ENCODE assay signal across 12 cellular contexts in the genomic region with DNA sequence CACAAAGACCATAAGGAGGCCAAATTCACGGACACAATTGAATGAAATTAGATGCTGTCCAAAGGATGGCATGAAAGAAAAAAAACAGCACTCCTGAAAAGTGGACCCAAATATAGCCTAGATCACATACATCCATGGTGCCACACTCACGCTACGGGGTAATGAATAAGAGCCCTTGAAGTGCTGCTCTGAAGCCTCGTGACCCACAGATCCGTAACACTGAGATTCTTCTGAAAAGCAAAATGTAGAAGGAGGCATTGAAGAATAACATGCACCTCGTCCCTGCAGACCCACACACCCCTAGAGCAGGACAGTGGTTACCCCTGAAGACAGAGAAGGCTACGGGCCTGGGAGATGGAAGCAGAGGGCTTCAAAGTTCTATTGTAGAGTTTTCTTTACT. TPM values are rescaled to one million over a fixed set of nuclear protein-coding genes. Genes with fewer than 3 reads are reported as not detected.
DNase-seq lines count a peak whose midpoint lies in the region; ATAC-seq and TF ChIP-seq lines count a peak whose summit lies in the region.
"Had no signal": no experiment of that assay in that cellular context is flagged by ENCODE, and none has a peak within 500 bp of the region (broad histone marks: within the 10 kb centered on the region; RNA-seq: fewer than 3 reads in every experiment).

No MANE protein-coding gene starts in this region.

- ATAC-seq in IMR-90 (ENCODE audit: low read depth) (no peak), natural killer cell (no peak)
- no peak for ATAC-seq in activated naive CD8-positive, alpha-beta T cell treated with anti-CD3 and anti-CD28 coated beads, Interleukin-2, amount 50 U/mL, for 24 hours
- ATAC-seq: mucosa of descending colon had no signal

- DNase-seq in CD14-positive monocyte (ENCODE audit: low spot score), result no peak
- no peak for DNase-seq in IMR-90
- no peak for DNase-seq in activated naive CD8-positive, alpha-beta T cell treated with anti-CD3 and anti-CD28 coated beads, Interleukin-2, amount 50 U/mL, for 24 hours
- DNase-seq in natural killer cell, result no peak
- no peak for DNase-seq in C1 segment of cervical spinal cord (lab: John Stamatoyannopoulos, UW)
- no peak for DNase-seq in ACHN
- no peak for DNase-seq in stimulated activated CD8-positive, alpha-beta memory T cell treated with anti-CD3 and anti-CD28 coated beads, Interleukin-4, amount 100 ng/mL, for 48 hours
- no peak for DNase-seq in stimulated activated CD4-positive, alpha-beta T cell treated with anti-CD3 and anti-CD28 coated beads, Interleukin-2, amount 100 ng/mL, for 24 hours
- DNase-seq: Calu3, mucosa of descending colon, NCI-H1436, NCI-H748 treated with DMSO at 0.1 percent for 48 hours had no signal

- H3K4me2 ChIP-seq in IMR-90 (ENCODE audit: low read depth, low read length), result no peak overlapping the region

- peaks cover 19% of the 10 kb centered on the region for H3K4me1 ChIP-seq in IMR-90 (ENCODE audit: control insufficient read depth, insufficient read depth, low read length)

- H2BK15ac ChIP-seq in IMR-90 (ENCODE audit: low read depth, low read length), result no peak overlapping the region

- H3K4me3 Mint-ChIP-seq in CD14-positive monocyte, result peak overlapping the region; percentile 63 to 81
- H3K4me3 Mint-ChIP-seq in activated naive CD8-positive, alpha-beta T cell treated with anti-CD3 and anti-CD28 coated beads, Interleukin-2, amount 50 U/mL, for 24 hours, result peak overlapping the region; percentile 100
- peak overlapping the region; percentile 78 for H3K4me3 Mint-ChIP-seq in natural killer cell

- H3K36me3 Mint-ChIP-seq in CD14-positive monocyte (peaks cover 2 to 12% of the 10 kb centered on the region in 2 donors), natural killer cell (no peaks in the 10 kb centered on the region)
- H3K36me3 Mint-ChIP-seq in activated naive CD8-positive, alpha-beta T cell treated with anti-CD3 and anti-CD28 coated beads, Interleukin-2, amount 50 U/mL, for 24 hours (ENCODE audit: low read depth), result peaks cover 11% of the 10 kb centered on the region

- no peak overlapping the region for H2BK120ac ChIP-seq in IMR-90 (ENCODE audit: low read depth, low read length)

- H3K9me3 Mint-ChIP-seq in CD14-positive monocyte (peaks cover 0 to 3% (median 0%) of the 10 kb centered on the region in 7 donors), natural killer cell (no peaks in the 10 kb centered on the region)
- H3K9me3 Mint-ChIP-seq in activated naive CD8-positive, alpha-beta T cell treated with anti-CD3 and anti-CD28 coated beads, Interleukin-2, amount 50 U/mL, for 24 hours, result no peaks in the 10 kb centered on the region

- no peak overlapping the region for H2AK9ac ChIP-seq in IMR-90 (replicated peaks; ENCODE audit: low read depth, low read length, poor library complexity)

- CTCF ChIA-PET in IMR-90 (lab: Yijun Ruan, JAX), result no interaction called here

- H3K18ac ChIP-seq in IMR-90 (ENCODE audit: low read depth, low read length), result no peak overlapping the region

- no peaks in the 10 kb centered on the region for H3K36me3 ChIP-seq in IMR-90 (ENCODE audit: control insufficient read depth, insufficient read depth, low read length)

- H2BK20ac ChIP-seq in IMR-90 (ENCODE audit: low read depth, low read length), result peak overlapping the region; percentile 44; the same call in 1 of the 2 replicates

- peaks cover 0 to 3% of the 10 kb centered on the region in 2 experiments; a peak in 1 of 4 replicates for H3K79me1 ChIP-seq in IMR-90 (ENCODE audit: low read depth in 1 of 2, low read length in 2 of 2)

- H4K8ac ChIP-seq in IMR-90 (ENCODE audit: low read depth in 2 of 2, low read length in 2 of 2), result no peak overlapping the region

- peaks cover 86% of the 10 kb centered on the region for H3K4me1 Mint-ChIP-seq in CD14-positive monocyte
- peaks cover 88% of the 10 kb centered on the region for H3K4me1 Mint-ChIP-seq in activated naive CD8-positive, alpha-beta T cell treated with anti-CD3 and anti-CD28 coated beads, Interleukin-2, amount 50 U/mL, for 24 hours
- peaks cover 81 to 97% of the 10 kb centered on the region in 2 donors for H3K4me1 Mint-ChIP-seq in natural killer cell

- H3K4ac ChIP-seq in IMR-90 (ENCODE audit: low read depth, low read length), result no peak overlapping the region

- no peak for TF ChIP-seq POLR2A in IMR-90 (IDR thresholded peaks at IDR 0.05; ENCODE audit: low read depth, low read length)

- H3K27ac ChIP-seq in IMR-90 (ENCODE audit: insufficient read depth, low read length), result no peak overlapping the region

- intact Hi-C loops in CD14-positive monocyte (cut with micrococcal nuclease), result loop anchor here (2.0 to 5.0 kb wide), 3 partner anchors 42 to 122 kb away; a partner anchor contains a TSS
- intact Hi-C loops in IMR-90 (cut with micrococcal nuclease), result loop anchor here (5.0 kb wide), 1 partner anchor 52 kb away; a partner anchor contains a TSS
- intact Hi-C loops in natural killer cell (cut with micrococcal nuclease), result loop anchor here (5.0 to 10.0 kb wide), 2 partner anchors 153 to 550 kb away; no protein-coding TSS in a partner anchor

- in situ Hi-C loops in IMR-90 (cut with MboI; ENCODE audit: low sequenced_read_pairs) (loop anchor here (5.0 to 25.0 kb wide), 2 partner anchors 42 to 412 kb away; no protein-coding TSS in a partner anchor), ACHN (cut with HindIII; ENCODE audit: low pct_ligation_motif_present, low pct_unique_long_range_greater_than_20kb, low sequenced_read_pairs) (no loop called here)

- H3K27me3 Mint-ChIP-seq in CD14-positive monocyte (ENCODE audit: low read depth in 3 of 3), result peaks cover 0 to 2% (median 0%) of the 10 kb centered on the region in 3 donors
- H3K27me3 Mint-ChIP-seq in activated naive CD8-positive, alpha-beta T cell treated with anti-CD3 and anti-CD28 coated beads, Interleukin-2, amount 50 U/mL, for 24 hours, result no peaks in the 10 kb centered on the region
- H3K27me3 Mint-ChIP-seq in natural killer cell (ENCODE audit: low read depth in 2 of 2), result no peaks in the 10 kb centered on the region

- no peak overlapping the region for H2AK5ac ChIP-seq in IMR-90 (ENCODE audit: low read depth, low read length)

- no peak overlapping the region for H3K23ac ChIP-seq in IMR-90 (ENCODE audit: low read depth, low read length)

- no TSS peak for BruUV-seq in IMR-90 (replicated peaks; lab: Mats Ljungman, UMichigan)

- dilution Hi-C loops in IMR-90 (cut with HindIII; ENCODE audit: low sequenced_read_pairs, unreplicated experiment), result no loop called here

- TF ChIP-seq CTCF in CD14-positive monocyte (IDR thresholded peaks at IDR 0.05) (no peak), IMR-90 (conservative IDR thresholded peaks at IDR 0.05; ENCODE audit: low read depth, low read length) (no peak), natural killer cell (IDR thresholded peaks at IDR 0.05) (no peak)

- H3K9me1 ChIP-seq in IMR-90 (ENCODE audit: insufficient read depth, low read length), result peaks cover 12% of the 10 kb centered on the region; the same call in 1 of the 2 replicates

- H2AFZ ChIP-seq in IMR-90 (replicated peaks; ENCODE audit: low read length, poor library complexity), result no peak overlapping the region

- peak overlapping the region; percentile 92 to 99 (median 97) for H3K27ac Mint-ChIP-seq in CD14-positive monocyte
- H3K27ac Mint-ChIP-seq in activated naive CD8-positive, alpha-beta T cell treated with anti-CD3 and anti-CD28 coated beads, Interleukin-2, amount 50 U/mL, for 24 hours, result peak overlapping the region; percentile 86
- peak overlapping the region; percentile 92 to 98 for H3K27ac Mint-ChIP-seq in natural killer cell

- no peak for TF ChIP-seq RAD21 in IMR-90 (IDR thresholded peaks at IDR 0.05; ENCODE audit: low read length)

- no peak overlapping the region for H3K56ac ChIP-seq in IMR-90 (ENCODE audit: extremely low read depth, insufficient read depth, low read length)

- no peak overlapping the region for H2BK5ac ChIP-seq in IMR-90 (ENCODE audit: low read depth, low read length, poor library complexity, severe bottlenecking)

- H4K5ac ChIP-seq in IMR-90 (ENCODE audit: low read depth, low read length), result no peak overlapping the region

- POLR2A ChIA-PET in IMR-90 (lab: Charles Lee; ENCODE audit: unreplicated experiment), result no interaction called here

- H3K9ac ChIP-seq in IMR-90 (ENCODE audit: low read depth, low read length), result no peak overlapping the region

- peaks cover 5% of the 10 kb centered on the region for H3K9me3 ChIP-seq in IMR-90 (ENCODE audit: control insufficient read depth, insufficient read depth, low read length)
- H3K9me3 ChIP-seq: mucosa of descending colon had no signal

- 100% methylated on average over 1 of the region's 7 CpGs; no CpG with 5 or more reads in 1 of the 2 experiments for WGBS in IMR-90 (ENCODE audit: extremely low coverage in 2 of 2, insufficient read length in 1 of 2), 2 experiments

- peaks cover 25% of the 10 kb centered on the region for H4K20me1 ChIP-seq in IMR-90 (ENCODE audit: insufficient read depth, low read length)

- H4K91ac ChIP-seq in IMR-90 (ENCODE audit: insufficient read depth, low read depth, low read length), result no peak overlapping the region

- H3K27me3 ChIP-seq in IMR-90 (ENCODE audit: control insufficient read depth, insufficient read depth, low read length), result peaks cover 62% of the 10 kb centered on the region

- no peak overlapping the region for H3K4me3 ChIP-seq in IMR-90 (ENCODE audit: insufficient read depth, low read depth, low read length)
- H3K4me3 ChIP-seq: mucosa of descending colon had no signal

- no peak overlapping the region for H3K14ac ChIP-seq in IMR-90 (replicated peaks; ENCODE audit: low read depth, low read length)

TF ChIP-seq in IMR-90, 13 proteins besides CTCF, POLR2A, EP300 and RAD21 (continues in another document):
- TF ChIP-seq CEBPB (IDR thresholded peaks at IDR 0.05; ENCODE audit: low read depth, low read length) (no peak), BHLHE40 (IDR thresholded peaks at IDR 0.05; ENCODE audit: low read depth, low read length) (no peak)

RNA-seq across cellular contexts. Expression of a gene that starts 3.9 kb away (rescaled TPM):
- polyA plus RNA-seq in CD14-positive monocyte (1,000 to 10,000 TPM; 1,470 to 1,628 TPM), IMR-90 (2012; rRNA removed) (0.14 TPM in 1 of 2 replicates, not detected in the other)
- total RNA-seq in IMR-90 (2012; rRNA removed) (not detected in 2 replicates), natural killer cell (1,000 to 10,000 TPM; 1,223 to 1,393 (median 1,250) TPM)
- polyA plus RNA-seq in IMR-90 (2012; cell fraction: cytosol; rRNA removed), result 0.06 and 0.15 TPM in 2 replicates
- 0.07 TPM in 1 of 2 replicates, not detected in the other for polyA plus RNA-seq in IMR-90 (2012; cell fraction: nucleus; rRNA removed; ENCODE audit: low replicate concordance)

RNA-seq across cellular contexts. Expression of a gene that starts 15.2 kb away (rescaled TPM):
- 1 to 10 TPM; 7.5 to 9.0 TPM for polyA plus RNA-seq in CD14-positive monocyte
- 10.4 and 17.5 TPM in 2 replicates for total RNA-seq in IMR-90 (2012; rRNA removed)
- 21.7 and 27.4 TPM in 2 replicates for polyA plus RNA-seq in IMR-90 (2012; rRNA removed)
- 29.5 and 45.6 TPM in 2 replicates for polyA plus RNA-seq in IMR-90 (2012; cell fraction: cytosol; rRNA removed)
- 26.6 and 28.5 TPM in 2 replicates for polyA plus RNA-seq in IMR-90 (2012; cell fraction: nucleus; rRNA removed; ENCODE audit: low replicate concordance)
- total RNA-seq in natural killer cell, result 10 to 100 TPM; 12.8 to 22.9 (median 20.0) TPM

RNA-seq across cellular contexts. Expression of a gene that starts 51.1 kb away (rescaled TPM):
- polyA plus RNA-seq in CD14-positive monocyte, result 100 to 1,000 TPM; 206 to 238 TPM
- total RNA-seq in IMR-90 (2012; rRNA removed), result 194 and 230 TPM in 2 replicates
- 156 and 167 TPM in 2 replicates for polyA plus RNA-seq in IMR-90 (2012; rRNA removed)
- polyA plus RNA-seq in IMR-90 (2012; cell fraction: cytosol; rRNA removed), result 112 and 137 TPM in 2 replicates
- 67.9 and 125 TPM in 2 replicates for polyA plus RNA-seq in IMR-90 (2012; cell fraction: nucleus; rRNA removed; ENCODE audit: low replicate concordance)
- total RNA-seq in natural killer cell, result 100 to 1,000 TPM in 2 of 3 donors, 10 to 100 TPM in 1; 96.8 to 144 (median 126) TPM

Comparison
In these comparisons a context has a peak if more than half of its experiments do, and no peak if none do; other contexts are left out.
1. RNA of a gene that starts 3.9 kb away (total RNA-seq): 1,223 to 1,393 TPM in natural killer cell; not detected in IMR-90; every median in the first group is over 100 times any median in the second.
2. Peak in every context shown above with its lines, with median percentiles within 50 percentile points of each other: H3K27ac Mint-ChIP-seq and H3K4me3 Mint-ChIP-seq.